6 cellular contexts compared by ENCODE assay signal in genomic region chr12:120466560-120467315, GRCh38. TPM values are rescaled to one million over a fixed set of nuclear protein-coding genes. Genes with fewer than 3 reads are reported as not detected.
DNase-seq lines count a peak whose midpoint lies in the region; ATAC-seq lines count a peak whose summit lies in the region.

No MANE protein-coding gene starts in this region.

- H3K4me3 ChIP-seq in Jurkat, Clone E6-1 (ENCODE audit: low read length): no peak overlapping the region
- H3K4me3 ChIP-seq in right cardiac atrium (ENCODE audit: low read length): no peak overlapping the region

- peaks cover 39% of the 10 kb centered on the region for H3K4me1 Mint-ChIP-seq in activated CD4-positive, alpha-beta T cell treated with anti-CD3 and anti-CD28 coated beads, Interleukin-2, amount 10 ng/mL, durations not matched to agents 7 days and 5 days

- H3K27me3 ChIP-seq in right cardiac atrium (ENCODE audit: control insufficient read depth, insufficient read depth): no peaks in the 10 kb centered on the region

- WGBS in right cardiac atrium: 55% methylated on average over 8 of the region's 8 CpGs

- in situ Hi-C loops in ACHN (cut with HindIII; ENCODE audit: low pct_ligation_motif_present, low pct_unique_long_range_greater_than_20kb, low sequenced_read_pairs): no loop called here

- no peak overlapping the region for H3K27ac Mint-ChIP-seq in activated CD4-positive, alpha-beta T cell treated with anti-CD3 and anti-CD28 coated beads, Interleukin-2, amount 10 ng/mL, durations not matched to agents 7 days and 5 days

- peaks cover 53% of the 10 kb centered on the region for H3K36me3 Mint-ChIP-seq in activated CD4-positive, alpha-beta T cell treated with anti-CD3 and anti-CD28 coated beads, Interleukin-2, amount 10 ng/mL, durations not matched to agents 7 days and 5 days (ENCODE audit: low read depth)

- H3K27ac ChIP-seq in right cardiac atrium (ENCODE audit: low read length): peak overlapping the region; percentile 25

- no peak overlapping the region for H3K4me3 Mint-ChIP-seq in activated CD4-positive, alpha-beta T cell treated with anti-CD3 and anti-CD28 coated beads, Interleukin-2, amount 10 ng/mL, durations not matched to agents 7 days and 5 days

- no peaks in the 10 kb centered on the region for H3K27me3 Mint-ChIP-seq in activated CD4-positive, alpha-beta T cell treated with anti-CD3 and anti-CD28 coated beads, Interleukin-2, amount 10 ng/mL, durations not matched to agents 7 days and 5 days

- H3K9me3 Mint-ChIP-seq in activated CD4-positive, alpha-beta T cell treated with anti-CD3 and anti-CD28 coated beads, Interleukin-2, amount 10 ng/mL, durations not matched to agents 7 days and 5 days: no peaks in the 10 kb centered on the region

- no peaks in the 10 kb centered on the region for H3K9me3 ChIP-seq in right cardiac atrium (ENCODE audit: control insufficient read depth, low read length)

- POLR2A ChIA-PET in activated CD4-positive, alpha-beta T cell treated with anti-CD3 and anti-CD28 coated beads, Interleukin-2, amount 10 ng/mL, durations not matched to agents 7 days and 5 days (lab: Charles Lee): no interaction called here

- CTCF ChIA-PET in activated CD4-positive, alpha-beta T cell treated with anti-CD3 and anti-CD28 coated beads, Interleukin-2, amount 10 ng/mL, durations not matched to agents 7 days and 5 days (lab: Charles Lee): interaction anchor here (0.8 to 1.8 kb wide), 6 partner anchors 9 to 142 kb away, joined by 3 to 13 read pairs (median 4); no protein-coding TSS in a partner anchor

- H3K4me1 ChIP-seq in right cardiac atrium (ENCODE audit: control insufficient read depth, insufficient read depth, low read length): peaks cover 2% of the 10 kb centered on the region

- ATAC-seq in right cardiac atrium: no peak

- DNase-seq in ACHN (peak; percentile 68), right cardiac atrium (peak in 2 of 3 donors; percentile 19 to 68), SKM-1 (lab: John Stamatoyannopoulos, UW; ENCODE audit: unreplicated experiment) (no peak), SKM-1 treated with dmso at 0.1 percent for 144 hours (lab: John Stamatoyannopoulos, UW; ENCODE audit: unreplicated experiment) (no peak)
- peak; percentile 36 for DNase-seq in Jurkat, Clone E6-1 (ENCODE audit: low read depth, low spot score)
- DNase-seq in activated CD4-positive, alpha-beta T cell treated with anti-CD3 and anti-CD28 coated beads, Interleukin-2, amount 10 ng/mL, durations not matched to agents 7 days and 5 days: peak; percentile 59

- intact Hi-C loops in right cardiac atrium (cut with DNase I): no loop called here

RNA-seq across cellular contexts. Expression of gene SRSF9, which starts 2.8 kb away (rescaled TPM):
- 333 TPM for polyA plus RNA-seq in Jurkat, Clone E6-1 (2012; ENCODE audit: insufficient read depth, insufficient read length)
- 100 to 1,000 TPM; 145 to 159 TPM for total RNA-seq in activated CD4-positive, alpha-beta T cell treated with anti-CD3 and anti-CD28 coated beads, Interleukin-2, amount 10 ng/mL, durations not matched to agents 7 days and 5 days
- total RNA-seq in right cardiac atrium: 10 to 100 TPM; 43.5 to 59.5 (median 47.9) TPM
- 40.3 TPM for polyA plus RNA-seq in right cardiac atrium

RNA-seq across cellular contexts. Expression of gene GATC, which starts 20.5 kb away (rescaled TPM):
- 30.8 TPM for polyA plus RNA-seq in Jurkat, Clone E6-1 (2012; ENCODE audit: insufficient read depth, insufficient read length)
- 10 to 100 TPM; 27.3 to 32.3 TPM for total RNA-seq in activated CD4-positive, alpha-beta T cell treated with anti-CD3 and anti-CD28 coated beads, Interleukin-2, amount 10 ng/mL, durations not matched to agents 7 days and 5 days
- 10 to 100 TPM; 14.1 to 16.2 (median 15.5) TPM for total RNA-seq in right cardiac atrium
- 7.2 TPM for polyA plus RNA-seq in right cardiac atrium

RNA-seq across cellular contexts. Expression of gene TRIAP1, which starts 20.6 kb away (rescaled TPM):
- 61.3 TPM for polyA plus RNA-seq in Jurkat, Clone E6-1 (2012; ENCODE audit: insufficient read depth, insufficient read length)
- total RNA-seq in activated CD4-positive, alpha-beta T cell treated with anti-CD3 and anti-CD28 coated beads, Interleukin-2, amount 10 ng/mL, durations not matched to agents 7 days and 5 days: 10 to 100 TPM; 26.7 to 31.6 TPM
- 10 to 100 TPM; 11.5 to 16.2 (median 12.8) TPM for total RNA-seq in right cardiac atrium
- polyA plus RNA-seq in right cardiac atrium: 16.8 TPM

RNA-seq across cellular contexts. Expression of gene COX6A1, which starts 28.8 kb away (rescaled TPM):
- 778 TPM for polyA plus RNA-seq in Jurkat, Clone E6-1 (2012; ENCODE audit: insufficient read depth, insufficient read length)
- 100 to 1,000 TPM; 323 to 355 TPM for total RNA-seq in activated CD4-positive, alpha-beta T cell treated with anti-CD3 and anti-CD28 coated beads, Interleukin-2, amount 10 ng/mL, durations not matched to agents 7 days and 5 days
- total RNA-seq in right cardiac atrium: 100 to 1,000 TPM; 132 to 197 (median 183) TPM
- polyA plus RNA-seq in right cardiac atrium: 553 TPM

RNA-seq across cellular contexts. Expression of gene DYNLL1, which starts 29.2 kb away (rescaled TPM):
- 565 TPM for polyA plus RNA-seq in Jurkat, Clone E6-1 (2012; ENCODE audit: insufficient read depth, insufficient read length)
- 100 to 1,000 TPM; 257 to 297 TPM for total RNA-seq in activated CD4-positive, alpha-beta T cell treated with anti-CD3 and anti-CD28 coated beads, Interleukin-2, amount 10 ng/mL, durations not matched to agents 7 days and 5 days
- 100 to 1,000 TPM; 164 to 299 (median 224) TPM for total RNA-seq in right cardiac atrium
- polyA plus RNA-seq in right cardiac atrium: 350 TPM

Comparison
In these comparisons a context has a peak if more than half of its experiments do, and no peak if none do; other contexts are left out.
1. DNase-seq: peak in ACHN (single experiment), Jurkat, Clone E6-1 (single experiment), activated CD4-positive, alpha-beta T cell treated with anti-CD3 and anti-CD28 coated beads, Interleukin-2, amount 10 ng/mL, durations not matched to agents 7 days and 5 days (single experiment) and right cardiac atrium (2 of 3); none in SKM-1 (single experiment) and SKM-1 treated with dmso at 0.1 percent for 144 hours (single experiment).